ENCODE assay signal across 14 cellular contexts in the genomic region with DNA sequence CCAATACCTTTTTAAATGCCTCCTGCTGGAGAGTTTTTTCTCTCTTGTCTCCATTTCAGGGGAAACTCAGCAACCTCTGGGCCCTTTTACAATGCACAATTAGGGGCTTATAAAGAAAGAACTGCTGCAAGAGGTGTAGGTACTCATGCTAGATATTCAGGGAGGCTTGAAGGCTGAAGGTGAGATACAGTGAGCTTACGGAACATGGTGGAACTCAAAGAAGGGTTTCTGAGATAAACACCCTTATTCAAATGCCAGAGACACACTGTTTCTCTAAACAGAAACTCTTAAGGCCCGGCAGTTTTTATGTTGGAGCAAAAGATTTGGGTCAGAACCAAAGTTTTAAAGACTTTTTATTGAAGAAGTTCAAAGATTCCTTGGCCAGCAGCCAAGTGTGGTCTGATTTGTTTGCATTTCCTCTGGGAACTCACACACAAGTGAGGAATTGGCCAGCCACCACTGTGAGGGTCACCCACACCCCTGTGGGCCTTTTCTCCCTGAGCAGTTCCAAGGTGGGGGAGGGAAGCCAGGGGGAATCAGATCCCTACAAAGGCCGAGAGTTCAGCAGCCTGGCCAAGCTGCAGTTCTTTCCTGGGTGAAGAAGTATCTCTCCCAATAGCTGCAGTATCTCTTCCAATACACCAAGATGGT. TPM values are rescaled to one million over a fixed set of nuclear protein-coding genes. Genes with fewer than 3 reads are reported as not detected.
A peak's percentile ranks its signal among the peaks of the same experiment; 100 is the strongest.
DNase-seq lines count a peak whose midpoint lies in the region; ATAC-seq, FAIRE-seq and TF ChIP-seq lines count a peak whose summit lies in the region.
"Had no signal": no experiment of that assay in that cellular context is flagged by ENCODE, and none has a peak within 500 bp of the region (broad histone marks: within the 10 kb centered on the region; RNA-seq: fewer than 3 reads in every experiment).

No MANE protein-coding gene starts in this region.

- no TSS peak for BruUV-seq in Calu3 (replicated peaks; lab: Mats Ljungman, UMichigan)

- H3K4me1 Mint-ChIP-seq in Calu3 (ENCODE audit: low read depth, unreplicated experiment) = no peaks in the 10 kb centered on the region
- H3K4me1 Mint-ChIP-seq: central memory CD8-positive, alpha-beta T cell had no signal

- H3K27ac Mint-ChIP-seq in Calu3 (ENCODE audit: unreplicated experiment) = no peak overlapping the region
- H3K27ac Mint-ChIP-seq: activated CD4-positive, alpha-beta memory T cell treated with anti-CD3 and anti-CD28 coated beads for 36 hours; CD14-positive monocyte; stimulated activated memory B cell treated with anti-CD40 and anti-IgM and Interleukin-4, amounts not matched to agents 10 μg/mL and 1 μg/mL and 100 μg/mL, for 72 hours had no signal

- TF ChIP-seq CTCF in Calu3 (IDR thresholded peaks at IDR 0.05; ENCODE audit: unreplicated experiment) = no peak

- H3K36me3 Mint-ChIP-seq in Calu3 (ENCODE audit: insufficient read depth, unreplicated experiment) = no peaks in the 10 kb centered on the region
- H3K36me3 Mint-ChIP-seq: activated CD4-positive, alpha-beta memory T cell treated with anti-CD3 and anti-CD28 coated beads for 36 hours; CD14-positive monocyte; stimulated activated memory B cell treated with anti-CD40 and anti-IgM and Interleukin-4, amounts not matched to agents 10 μg/mL and 1 μg/mL and 100 μg/mL, for 72 hours had no signal

- ATAC-seq in HG03354 (IDR thresholded peaks at IDR 0.05; ENCODE audit: poor library complexity, severe bottlenecking, unreplicated experiment) (no peak), HG03457 (IDR thresholded peaks at IDR 0.05; ENCODE audit: unreplicated experiment) (no peak), GM21737 (IDR thresholded peaks at IDR 0.05; ENCODE audit: unreplicated experiment) (no peak)
- ATAC-seq: stimulated activated memory B cell treated with anti-CD40 and anti-IgM and Interleukin-4, amounts not matched to agents 10 μg/mL and 1 μg/mL and 100 μg/mL, for 72 hours had no signal

- FAIRE-seq in HTR-8/SVneo (lab: Jason Lieb, UNC) = no peak

- CTCF ChIA-PET in Calu3 (lab: Charles Lee) = no interaction called here

- peaks cover 19% of the 10 kb centered on the region for H3K27me3 Mint-ChIP-seq in Calu3 (ENCODE audit: unreplicated experiment)
- H3K27me3 Mint-ChIP-seq: stimulated activated memory B cell treated with anti-CD40 and anti-IgM and Interleukin-4, amounts not matched to agents 10 μg/mL and 1 μg/mL and 100 μg/mL, for 72 hours had no signal

- no peak overlapping the region for H3K4me3 Mint-ChIP-seq in Calu3 (ENCODE audit: low read depth, unreplicated experiment)
- H3K4me3 Mint-ChIP-seq: activated CD4-positive, alpha-beta memory T cell treated with anti-CD3 and anti-CD28 coated beads for 36 hours; CD14-positive monocyte; central memory CD8-positive, alpha-beta T cell; stimulated activated memory B cell treated with anti-CD40 and anti-IgM and Interleukin-4, amounts not matched to agents 10 μg/mL and 1 μg/mL and 100 μg/mL, for 72 hours had no signal

- peak; percentile 16 for DNase-seq in Calu3
- peak in 33 of 58 donors; percentile 1 to 80 (median 31) for DNase-seq in anterior cingulate cortex (lab: John Stamatoyannopoulos, UW)
- peak in 24 of 42 donors; percentile 8 to 66 (median 32) for DNase-seq in head of caudate nucleus
- peak; percentile 41 for DNase-seq in pons (ENCODE audit: low spot score)
- no peak for DNase-seq in HTR-8/SVneo (ENCODE audit: insufficient read length, low spot score)
- DNase-seq: activated CD4-positive, alpha-beta memory T cell treated with anti-CD3 and anti-CD28 coated beads for 36 hours; activated effector memory CD4-positive, alpha-beta T cell treated with Interleukin-2 at 50 U/mL for 16 hours; T-helper 2 cell had no signal

- intact Hi-C loops in Calu3 (cut with micrococcal nuclease; ENCODE audit: unreplicated experiment) (no loop called here), head of caudate nucleus (cut with DNase I) (no loop called here)

- H3K9me3 Mint-ChIP-seq in Calu3 (ENCODE audit: low read depth, unreplicated experiment) = no peaks in the 10 kb centered on the region
- H3K9me3 Mint-ChIP-seq: activated CD4-positive, alpha-beta memory T cell treated with anti-CD3 and anti-CD28 coated beads for 36 hours; central memory CD8-positive, alpha-beta T cell; stimulated activated memory B cell treated with anti-CD40 and anti-IgM and Interleukin-4, amounts not matched to agents 10 μg/mL and 1 μg/mL and 100 μg/mL, for 72 hours had no signal

RNA-seq across cellular contexts. Expression of gene TNFAIP8L3, which starts 47.8 kb away (rescaled TPM):
- not detected in 2 replicates for total RNA-seq in Calu3 (2022)
